In genomic region chr1:11527541-11528452, GRCh38 we compare ENCODE assay signal across 2 cellular contexts.
TF ChIP-seq lines count a peak whose summit lies in the region.

No MANE protein-coding gene starts in this region.

TF ChIP-seq in GM23338, 12 proteins besides CTCF, POLR2A, EP300 and RAD21 (continued from another document):
- no peak for TF ChIP-seq REST (IDR thresholded peaks at IDR 0.05; ENCODE audit: unreplicated experiment)
- TF ChIP-seq ZNF462 (CRISPR knock-in tag; IDR thresholded peaks at IDR 0.05): no peak
- no peak for TF ChIP-seq POLR2AphosphoS5 (IDR thresholded peaks at IDR 0.05; ENCODE audit: low read depth)
- no peak for TF ChIP-seq STAT1 (IDR thresholded peaks at IDR 0.05; ENCODE audit: unreplicated experiment)
- no peak for TF ChIP-seq JUNB (IDR thresholded peaks at IDR 0.05; ENCODE audit: unreplicated experiment)
- no peak for TF ChIP-seq CREB1 (CRISPR knock-in tag; IDR thresholded peaks at IDR 0.05; ENCODE audit: low read depth)
- TF ChIP-seq ZNF331 (CRISPR knock-in tag; IDR thresholded peaks at IDR 0.05; ENCODE audit: low read depth): no peak
- TF ChIP-seq NANOG (IDR thresholded peaks at IDR 0.05; ENCODE audit: borderline replicate concordance): no peak

TF ChIP-seq in WTC11, 78 proteins besides CTCF, POLR2A, EP300 and RAD21 (continued from another document):
- no peak for TF ChIP-seq ZNF281 (CRISPR knock-in tag; IDR thresholded peaks at IDR 0.05)
- TF ChIP-seq SOX15 (CRISPR knock-in tag; IDR thresholded peaks at IDR 0.05): no peak
- TF ChIP-seq ELF4 (CRISPR knock-in tag; IDR thresholded peaks at IDR 0.05; ENCODE audit: low read depth): no peak
- TF ChIP-seq SMAD4 (CRISPR knock-in tag; IDR thresholded peaks at IDR 0.05): no peak
- no peak for TF ChIP-seq CREM (CRISPR knock-in tag; IDR thresholded peaks at IDR 0.05)
- no peak for TF ChIP-seq CBFB (CRISPR knock-in tag; IDR thresholded peaks at IDR 0.05; ENCODE audit: low read depth)
- TF ChIP-seq NFATC4 (CRISPR knock-in tag; IDR thresholded peaks at IDR 0.05): no peak
- TF ChIP-seq ATF1 (CRISPR knock-in tag; IDR thresholded peaks at IDR 0.05): no peak
